Comparison of ENCODE assay signal across 8 cellular contexts in genomic region chr6:56842602-56843475, GRCh38.
DNase-seq lines count a peak whose midpoint lies in the region; ATAC-seq lines count a peak whose summit lies in the region.

No MANE protein-coding gene starts in this region.

- peak; percentile 10 for ATAC-seq in HG02588 (IDR thresholded peaks at IDR 0.05; ENCODE audit: unreplicated experiment)
- no peak for ATAC-seq in HG03469 (IDR thresholded peaks at IDR 0.05; ENCODE audit: unreplicated experiment)

- DNase-seq in activated CD8-positive, alpha-beta memory T cell treated with anti-CD3 and anti-CD28 coated beads for 24 hours: peak; percentile 58
- DNase-seq in activated CD8-positive, alpha-beta memory T cell treated with anti-CD3 and anti-CD28 coated beads, Interleukin-2, amount 50 U/mL, for 4 hours: no peak
- peak; percentile 50 for DNase-seq in NCI-H146 treated with DMSO at 0.1 percent for 48 hours (lab: John Stamatoyannopoulos, UW; ENCODE audit: unreplicated experiment)
- peak; percentile 53 for DNase-seq in activated CD8-positive, alpha-beta memory T cell treated with anti-CD3 and anti-CD28 coated beads, Interleukin-2, amount 50 U/mL, for 48 hours
- DNase-seq in germinal center (ENCODE audit: low spot score): peak; percentile 3
- DNase-seq in nucleus accumbens (lab: John Stamatoyannopoulos, UW): peak in 36 of 56 donors; percentile 31 to 77 (median 51)
